In genomic region chr20:29878281-29878741, GRCh38 we compare ENCODE assay signal across 10 cellular contexts.
A peak's percentile ranks its signal among the peaks of the same experiment; 100 is the strongest.
DNase-seq lines count a peak whose midpoint lies in the region; ATAC-seq and TF ChIP-seq lines count a peak whose summit lies in the region.
"Had no signal": no experiment of that assay in that cellular context is flagged by ENCODE, and none has a peak within 500 bp of the region (broad histone marks: within the 10 kb centered on the region; RNA-seq: fewer than 3 reads in every experiment).

No MANE protein-coding gene starts in this region.

- no peak for ATAC-seq in activated CD4-positive, alpha-beta T cell treated with anti-CD3 and anti-CD28 coated beads for 36 hours

- H3K27me3 Mint-ChIP-seq in activated CD4-positive, alpha-beta T cell treated with anti-CD3 and anti-CD28 coated beads for 36 hours: no peaks in the 10 kb centered on the region
- no peaks in the 10 kb centered on the region for H3K27me3 Mint-ChIP-seq in chondrocyte (ENCODE audit: low read depth)

- H3K4me3 ChIP-seq in smooth muscle cell: no peak overlapping the region
- H3K4me3 ChIP-seq: adrenal gland had no signal

- peak overlapping the region; percentile 22 for H3K4me3 Mint-ChIP-seq in activated CD4-positive, alpha-beta T cell treated with anti-CD3 and anti-CD28 coated beads for 36 hours
- H3K4me3 Mint-ChIP-seq in chondrocyte (ENCODE audit: unreplicated experiment): no peak overlapping the region
- H3K4me3 Mint-ChIP-seq: mesothelial cell of epicardium had no signal

- no peaks in the 10 kb centered on the region for H3K27me3 ChIP-seq in smooth muscle cell (ENCODE audit: low read depth)
- H3K27me3 ChIP-seq: adrenal gland had no signal

- WGBS in smooth muscle cell (ENCODE audit: low lambda C conversion rate): 75% methylated on average over 24 of the region's 24 CpGs

- H3K4me1 Mint-ChIP-seq in activated CD4-positive, alpha-beta T cell treated with anti-CD3 and anti-CD28 coated beads for 36 hours: no peaks in the 10 kb centered on the region
- H3K4me1 Mint-ChIP-seq in chondrocyte (ENCODE audit: low read depth): no peaks in the 10 kb centered on the region
- H3K4me1 Mint-ChIP-seq: mesothelial cell of epicardium had no signal

- no peaks in the 10 kb centered on the region for H3F3A ChIP-seq in smooth muscle cell (ENCODE audit: low read depth)

- H3K27ac Mint-ChIP-seq in activated CD4-positive, alpha-beta T cell treated with anti-CD3 and anti-CD28 coated beads for 36 hours: no peak overlapping the region
- no peak overlapping the region for H3K27ac Mint-ChIP-seq in chondrocyte (ENCODE audit: unreplicated experiment)
- H3K27ac Mint-ChIP-seq: mesothelial cell of epicardium had no signal

- no peaks in the 10 kb centered on the region for H3K9me3 ChIP-seq in smooth muscle cell (replicated peaks; ENCODE audit: low read depth)
- H3K9me3 ChIP-seq: adrenal gland had no signal

- POLR2A ChIA-PET in activated CD4-positive, alpha-beta T cell treated with anti-CD3 and anti-CD28 coated beads for 36 hours (lab: Charles Lee): no interaction called here

- H3K27ac ChIP-seq in smooth muscle cell (ENCODE audit: low read depth): no peak overlapping the region
- H3K27ac ChIP-seq: adrenal gland had no signal

- no peaks in the 10 kb centered on the region for H3K36me3 ChIP-seq in smooth muscle cell (ENCODE audit: low read depth)
- H3K36me3 ChIP-seq: adrenal gland had no signal

- H2AFZ ChIP-seq in smooth muscle cell (ENCODE audit: low read depth): no peak overlapping the region

- no peak for DNase-seq in activated CD4-positive, alpha-beta T cell treated with anti-CD3 and anti-CD28 coated beads for 36 hours
- no peak for DNase-seq in activated CD4-positive, alpha-beta T cell treated with anti-CD3 and anti-CD28 coated beads, Interleukin-2, amount 50 U/mL, for 1 hour
- DNase-seq in NCI-H2227 treated with DMSO at 0.1 percent for 48 hours (lab: John Stamatoyannopoulos, UW) (peak; percentile 99), chondrocyte (ENCODE audit: low spot score) (peak; percentile 97), hepatic stellate cell (ENCODE audit: low spot score) (no peak), SKM-1 treated with dmso at 0.1 percent for 144 hours (lab: John Stamatoyannopoulos, UW; ENCODE audit: unreplicated experiment) (no peak), smooth muscle cell (lab: John Stamatoyannopoulos, UW; ENCODE audit: unreplicated experiment) (no peak)
- peak; percentile 35 for DNase-seq in stimulated activated CD8-positive, alpha-beta memory T cell treated with anti-CD3 and anti-CD28 coated beads, Interleukin-4, amount 100 ng/mL, for 48 hours

- peaks cover 29% of the 10 kb centered on the region for H3K9me3 Mint-ChIP-seq in activated CD4-positive, alpha-beta T cell treated with anti-CD3 and anti-CD28 coated beads for 36 hours (ENCODE audit: low read depth)
- H3K9me3 Mint-ChIP-seq in chondrocyte (ENCODE audit: low read depth): peaks cover 49% of the 10 kb centered on the region

- no peak for TF ChIP-seq CTCF in chondrocyte (IDR thresholded peaks at IDR 0.05)
- no peak for TF ChIP-seq CTCF in smooth muscle cell (IDR thresholded peaks at IDR 0.05; ENCODE audit: borderline replicate concordance, insufficient read depth, poor library complexity, severe bottlenecking)

- no peaks in the 10 kb centered on the region for H3K79me2 ChIP-seq in smooth muscle cell (ENCODE audit: low read depth)

- peaks cover 7% of the 10 kb centered on the region for H3K36me3 Mint-ChIP-seq in activated CD4-positive, alpha-beta T cell treated with anti-CD3 and anti-CD28 coated beads for 36 hours (ENCODE audit: low read depth)
- H3K36me3 Mint-ChIP-seq in chondrocyte (ENCODE audit: low read depth): peaks cover 11% of the 10 kb centered on the region

- no peak overlapping the region for H3K4me2 ChIP-seq in smooth muscle cell

- no peaks in the 10 kb centered on the region for H4K20me1 ChIP-seq in smooth muscle cell (ENCODE audit: low read depth)

- intact Hi-C loops in activated CD4-positive, alpha-beta T cell treated with anti-CD3 and anti-CD28 coated beads for 36 hours (cut with DNase I, micrococcal nuclease): no loop called here

- H3K9ac ChIP-seq in smooth muscle cell (ENCODE audit: low read depth): no peak overlapping the region

- CTCF ChIA-PET in activated CD4-positive, alpha-beta T cell treated with anti-CD3 and anti-CD28 coated beads for 36 hours (lab: Charles Lee): no interaction called here

- H3K4me1 ChIP-seq in smooth muscle cell (ENCODE audit: low read depth): no peaks in the 10 kb centered on the region
- H3K4me1 ChIP-seq: adrenal gland had no signal

Comparison
In these comparisons a context has a peak if more than half of its experiments do, and no peak if none do; other contexts are left out.
1. DNase-seq: peak in NCI-H2227 treated with DMSO at 0.1 percent for 48 hours (single experiment), chondrocyte (single experiment) and stimulated activated CD8-positive, alpha-beta memory T cell treated with anti-CD3 and anti-CD28 coated beads, Interleukin-4, amount 100 ng/mL, for 48 hours (single experiment); none in activated CD4-positive, alpha-beta T cell treated with anti-CD3 and anti-CD28 coated beads for 36 hours (single experiment), activated CD4-positive, alpha-beta T cell treated with anti-CD3 and anti-CD28 coated beads, Interleukin-2, amount 50 U/mL, for 1 hour (single experiment), hepatic stellate cell (single experiment), SKM-1 treated with dmso at 0.1 percent for 144 hours (single experiment) and smooth muscle cell (single experiment).